In genomic region chr6:108635505-108636226, GRCh38 we compare ENCODE assay signal across 12 cellular contexts.
DNase-seq lines count a peak whose midpoint lies in the region; ATAC-seq lines count a peak whose summit lies in the region.
"Had no signal": no experiment of that assay in that cellular context is flagged by ENCODE, and none has a peak within 500 bp of the region (broad histone marks: within the 10 kb centered on the region; RNA-seq: fewer than 3 reads in every experiment).

No MANE protein-coding gene starts in this region.

- no peak overlapping the region for H3K27ac Mint-ChIP-seq in activated naive CD4-positive, alpha-beta T cell treated with anti-CD3 and anti-CD28 coated beads for 36 hours
- H3K27ac Mint-ChIP-seq in T-helper 17 cell, result peak overlapping the region; percentile 54
- H3K27ac Mint-ChIP-seq: stimulated activated naive CD8-positive, alpha-beta T cell treated with anti-CD3 and anti-CD28 coated beads, Interleukin-15, Interleukin-2, amounts not matched to agents 100 ng/mL and 50 ng/mL, for 24 hours had no signal

- no peaks in the 10 kb centered on the region for H3K36me3 Mint-ChIP-seq in activated naive CD4-positive, alpha-beta T cell treated with anti-CD3 and anti-CD28 coated beads for 36 hours (ENCODE audit: low read depth)
- H3K36me3 Mint-ChIP-seq in T-helper 17 cell (ENCODE audit: low read depth), result no peaks in the 10 kb centered on the region

- H3K4me1 Mint-ChIP-seq in activated naive CD4-positive, alpha-beta T cell treated with anti-CD3 and anti-CD28 coated beads for 36 hours (ENCODE audit: low read depth), result peaks cover 45% of the 10 kb centered on the region
- peaks cover 50% of the 10 kb centered on the region for H3K4me1 Mint-ChIP-seq in T-helper 17 cell

- H3K27me3 Mint-ChIP-seq in activated naive CD4-positive, alpha-beta T cell treated with anti-CD3 and anti-CD28 coated beads for 36 hours (ENCODE audit: low read depth), result no peaks in the 10 kb centered on the region
- no peaks in the 10 kb centered on the region for H3K27me3 Mint-ChIP-seq in T-helper 17 cell
- H3K27me3 Mint-ChIP-seq: stimulated activated naive CD8-positive, alpha-beta T cell treated with anti-CD3 and anti-CD28 coated beads, Interleukin-15, Interleukin-2, amounts not matched to agents 100 ng/mL and 50 ng/mL, for 24 hours had no signal

- no peaks in the 10 kb centered on the region for H3K9me3 ChIP-seq in T-helper 17 cell (ENCODE audit: control insufficient read depth, low read length, poor library complexity, severe bottlenecking)
- H3K9me3 ChIP-seq: SJSA1 had no signal

- no peaks in the 10 kb centered on the region for H3K9me3 Mint-ChIP-seq in activated naive CD4-positive, alpha-beta T cell treated with anti-CD3 and anti-CD28 coated beads for 36 hours
- H3K9me3 Mint-ChIP-seq: stimulated activated naive CD8-positive, alpha-beta T cell treated with anti-CD3 and anti-CD28 coated beads, Interleukin-15, Interleukin-2, amounts not matched to agents 100 ng/mL and 50 ng/mL, for 24 hours had no signal

- ATAC-seq in T-helper 17 cell, result peak; percentile 85
- peak; percentile 77 for ATAC-seq in stimulated activated naive CD8-positive, alpha-beta T cell treated with anti-CD3 and anti-CD28 coated beads, Interleukin-15, Interleukin-2, amounts not matched to agents 100 U/mL and 50 U/mL, for 24 hours

- peak; percentile 76 for DNase-seq in activated naive CD4-positive, alpha-beta T cell treated with anti-CD3 and anti-CD28 coated beads for 36 hours
- DNase-seq in activated naive CD4-positive, alpha-beta T cell treated with anti-CD3 and anti-CD28 coated beads, Interleukin-2, amount 50 U/mL, for 16 hours, result no peak
- no peak for DNase-seq in T-helper 17 cell
- peak; percentile 36 for DNase-seq in glomerular visceral epithelial cell (ENCODE audit: extremely low spot score)
- peak; percentile 25 for DNase-seq in stimulated activated naive CD8-positive, alpha-beta T cell treated with anti-CD3 and anti-CD28 coated beads, Interleukin-15, Interleukin-2, amounts not matched to agents 100 U/mL and 50 U/mL, for 24 hours
- no peak for DNase-seq in NCI-H128 (lab: John Stamatoyannopoulos, UW; ENCODE audit: unreplicated experiment)
- no peak for DNase-seq in NCI-H2227 (lab: John Stamatoyannopoulos, UW; ENCODE audit: unreplicated experiment)
- DNase-seq in stimulated activated CD4-positive, alpha-beta T cell treated with anti-CD3 and anti-CD28 coated beads, Interleukin-2, amount 100 ng/mL, for 48 hours, result no peak
- DNase-seq: NCI-H1694 treated with DMSO at 0.1 percent for 48 hours, right cardiac atrium had no signal

- intact Hi-C loops in activated naive CD4-positive, alpha-beta T cell treated with anti-CD3 and anti-CD28 coated beads for 36 hours (cut with micrococcal nuclease), result loop anchor here (10.0 kb wide), 2 partner anchors 239 to 459 kb away; partner anchors contain the start of genes CEP57L1 and SESN1

- H3K4me3 Mint-ChIP-seq in activated naive CD4-positive, alpha-beta T cell treated with anti-CD3 and anti-CD28 coated beads for 36 hours, result no peak overlapping the region
- H3K4me3 Mint-ChIP-seq in T-helper 17 cell, result no peak overlapping the region
- H3K4me3 Mint-ChIP-seq: stimulated activated naive CD8-positive, alpha-beta T cell treated with anti-CD3 and anti-CD28 coated beads, Interleukin-15, Interleukin-2, amounts not matched to agents 100 ng/mL and 50 ng/mL, for 24 hours had no signal

- CTCF ChIA-PET in activated naive CD4-positive, alpha-beta T cell treated with anti-CD3 and anti-CD28 coated beads for 36 hours (lab: Charles Lee), result no interaction called here

Comparison
In these comparisons a context has a peak if more than half of its experiments do, and no peak if none do; other contexts are left out.
1. DNase-seq: peak in activated naive CD4-positive, alpha-beta T cell treated with anti-CD3 and anti-CD28 coated beads for 36 hours (single experiment), glomerular visceral epithelial cell (single experiment) and stimulated activated naive CD8-positive, alpha-beta T cell treated with anti-CD3 and anti-CD28 coated beads, Interleukin-15, Interleukin-2, amounts not matched to agents 100 U/mL and 50 U/mL, for 24 hours (single experiment); none in activated naive CD4-positive, alpha-beta T cell treated with anti-CD3 and anti-CD28 coated beads, Interleukin-2, amount 50 U/mL, for 16 hours (single experiment), T-helper 17 cell (0 of 3), NCI-H128 (single experiment), NCI-H2227 (single experiment) and stimulated activated CD4-positive, alpha-beta T cell treated with anti-CD3 and anti-CD28 coated beads, Interleukin-2, amount 100 ng/mL, for 48 hours (0 of 2).